In the genomic region with DNA sequence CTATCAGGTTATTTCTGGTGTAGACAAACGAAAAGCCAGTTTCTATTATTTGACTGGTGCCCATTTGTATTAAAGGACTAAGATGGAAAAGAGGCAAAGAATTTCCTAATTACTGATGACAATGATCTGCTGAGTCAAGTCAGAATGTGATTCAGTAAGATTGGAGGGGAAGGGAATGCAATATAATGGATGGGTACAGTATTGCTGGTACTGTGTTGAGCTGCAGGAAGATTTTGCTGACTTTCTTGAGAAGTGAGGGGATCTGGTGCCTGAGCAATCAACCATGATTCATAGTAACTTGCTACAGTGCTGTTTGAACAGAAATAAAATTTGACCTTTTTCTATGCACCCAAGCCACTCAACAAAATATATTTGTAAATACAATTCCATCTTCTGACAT, we compare ENCODE assay signal across 17 cellular contexts.
DNase-seq lines count a peak whose midpoint lies in the region; ATAC-seq and TF ChIP-seq lines count a peak whose summit lies in the region.
"Had no signal": no experiment of that assay in that cellular context is flagged by ENCODE, and none has a peak within 500 bp of the region (broad histone marks: within the 10 kb centered on the region; RNA-seq: fewer than 3 reads in every experiment).

No MANE protein-coding gene starts in this region.

- H3K4me3 ChIP-seq in fibroblast of villous mesenchyme (ENCODE audit: low read depth, low read length): no peak overlapping the region
- H3K4me3 ChIP-seq: BLaER1 treated with 17β-estradiol and CSF1 and Interleukin-3, amounts not matched to agents 10 nM and 100 nM had no signal

- ATAC-seq in SK-N-SH treated with all-trans-retinoic acid at 6 μM for 48 hours: peak; percentile 62
- no peak for ATAC-seq in WTC11
- ATAC-seq: HCT116, Right ventricle myocardium inferior had no signal

- H3K9me3 Mint-ChIP-seq in mesothelial cell of epicardium: no peaks in the 10 kb centered on the region
- no peaks in the 10 kb centered on the region for H3K9me3 Mint-ChIP-seq in WTC11

- H3K4me1 Mint-ChIP-seq in mesothelial cell of epicardium (no peaks in the 10 kb centered on the region), WTC11 (no peaks in the 10 kb centered on the region)

- no peak for TF ChIP-seq CTCF in fibroblast of villous mesenchyme (IDR thresholded peaks at IDR 0.05; ENCODE audit: insufficient read depth, low read depth, low read length)
- no peak for TF ChIP-seq CTCF in mesothelial cell of epicardium (IDR thresholded peaks at IDR 0.05; ENCODE audit: unreplicated experiment)
- no peak for TF ChIP-seq CTCF in WTC11 (IDR thresholded peaks at IDR 0.05)

- no peaks in the 10 kb centered on the region for H3K36me3 Mint-ChIP-seq in mesothelial cell of epicardium
- H3K36me3 Mint-ChIP-seq in WTC11: no peaks in the 10 kb centered on the region

- CTCF ChIA-PET in WTC11 (lab: Charles Lee): interaction anchor here (1.7 kb wide), 1 partner anchor 26 kb away, joined by 5 read pairs; no protein-coding TSS in a partner anchor

- no peak overlapping the region for H3K27ac Mint-ChIP-seq in mesothelial cell of epicardium
- H3K27ac Mint-ChIP-seq in WTC11: no peak overlapping the region

- DNase-seq in NCI-H526 treated with DMSO at 0.1 percent for 48 hours (lab: John Stamatoyannopoulos, UW) (peak; percentile 49), NCI-H526 (lab: John Stamatoyannopoulos, UW) (no peak), fibroblast of villous mesenchyme (ENCODE audit: low read depth) (peak; percentile 45), mesothelial cell of epicardium (ENCODE audit: low spot score in 2 of 2, unreplicated experiment in 2 of 2) (no peak), WTC11 (ENCODE audit: low spot score) (no peak), NCI-H1694 (lab: John Stamatoyannopoulos, UW) (no peak), putamen (ENCODE audit: low spot score) (no peak)
- DNase-seq: MV-4-11; NCI-H1417 treated with DMSO at 0.1 percent for 48 hours; NCI-H2081; NCI-H510A treated with DMSO at 0.1 percent for 48 hours; NK-92 treated with Interleukin-12 subunit alpha and Interleukin-12 subunit beta, amount 100 ng/mL, for 24 hours; OCI-M1 had no signal

- no peaks in the 10 kb centered on the region for H3K27me3 Mint-ChIP-seq in mesothelial cell of epicardium (ENCODE audit: low read depth)
- no peaks in the 10 kb centered on the region; the same call in 1 of the 2 replicates for H3K27me3 Mint-ChIP-seq in WTC11 (ENCODE audit: low read depth)

- H3K4me3 Mint-ChIP-seq in mesothelial cell of epicardium: no peak overlapping the region
- H3K4me3 Mint-ChIP-seq in WTC11: no peak overlapping the region

- POLR2A ChIA-PET in WTC11 (lab: Charles Lee): no interaction called here

TF ChIP-seq in SK-N-SH treated with all-trans-retinoic acid at 6 μM for 48 hours, 23 proteins besides CTCF, POLR2A, EP300 and RAD21:
- no peak for TF ChIP-seq ZFP3 (CRISPR knock-in tag; IDR thresholded peaks at IDR 0.05)
- 0 out of 2 replicates have a peak, but pooled peaks have one; percentile 27 for TF ChIP-seq ISL1 (CRISPR knock-in tag; IDR thresholded peaks at IDR 0.05)
- TF ChIP-seq, protein P1, sequence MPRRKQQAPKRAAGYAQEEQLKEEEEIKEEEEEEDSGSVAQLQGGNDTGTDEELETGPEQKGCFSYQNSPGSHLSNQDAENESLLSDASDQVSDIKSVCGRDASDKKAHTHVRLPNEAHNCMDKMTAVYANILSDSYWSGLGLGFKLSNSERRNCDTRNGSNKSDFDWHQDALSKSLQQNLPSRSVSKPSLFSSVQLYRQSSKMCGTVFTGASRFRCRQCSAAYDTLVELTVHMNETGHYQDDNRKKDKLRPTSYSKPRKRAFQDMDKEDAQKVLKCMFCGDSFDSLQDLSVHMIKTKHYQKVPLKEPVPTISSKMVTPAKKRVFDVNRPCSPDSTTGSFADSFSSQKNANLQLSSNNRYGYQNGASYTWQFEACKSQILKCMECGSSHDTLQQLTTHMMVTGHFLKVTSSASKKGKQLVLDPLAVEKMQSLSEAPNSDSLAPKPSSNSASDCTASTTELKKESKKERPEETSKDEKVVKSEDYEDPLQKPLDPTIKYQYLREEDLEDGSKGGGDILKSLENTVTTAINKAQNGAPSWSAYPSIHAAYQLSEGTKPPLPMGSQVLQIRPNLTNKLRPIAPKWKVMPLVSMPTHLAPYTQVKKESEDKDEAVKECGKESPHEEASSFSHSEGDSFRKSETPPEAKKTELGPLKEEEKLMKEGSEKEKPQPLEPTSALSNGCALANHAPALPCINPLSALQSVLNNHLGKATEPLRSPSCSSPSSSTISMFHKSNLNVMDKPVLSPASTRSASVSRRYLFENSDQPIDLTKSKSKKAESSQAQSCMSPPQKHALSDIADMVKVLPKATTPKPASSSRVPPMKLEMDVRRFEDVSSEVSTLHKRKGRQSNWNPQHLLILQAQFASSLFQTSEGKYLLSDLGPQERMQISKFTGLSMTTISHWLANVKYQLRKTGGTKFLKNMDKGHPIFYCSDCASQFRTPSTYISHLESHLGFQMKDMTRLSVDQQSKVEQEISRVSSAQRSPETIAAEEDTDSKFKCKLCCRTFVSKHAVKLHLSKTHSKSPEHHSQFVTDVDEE (CRISPR knock-in tag; IDR thresholded peaks at IDR 0.05): no peak
- TF ChIP-seq BACH2 (CRISPR knock-in tag; IDR thresholded peaks at IDR 0.05; ENCODE audit: borderline replicate concordance): no peak
- TF ChIP-seq, protein P2, sequence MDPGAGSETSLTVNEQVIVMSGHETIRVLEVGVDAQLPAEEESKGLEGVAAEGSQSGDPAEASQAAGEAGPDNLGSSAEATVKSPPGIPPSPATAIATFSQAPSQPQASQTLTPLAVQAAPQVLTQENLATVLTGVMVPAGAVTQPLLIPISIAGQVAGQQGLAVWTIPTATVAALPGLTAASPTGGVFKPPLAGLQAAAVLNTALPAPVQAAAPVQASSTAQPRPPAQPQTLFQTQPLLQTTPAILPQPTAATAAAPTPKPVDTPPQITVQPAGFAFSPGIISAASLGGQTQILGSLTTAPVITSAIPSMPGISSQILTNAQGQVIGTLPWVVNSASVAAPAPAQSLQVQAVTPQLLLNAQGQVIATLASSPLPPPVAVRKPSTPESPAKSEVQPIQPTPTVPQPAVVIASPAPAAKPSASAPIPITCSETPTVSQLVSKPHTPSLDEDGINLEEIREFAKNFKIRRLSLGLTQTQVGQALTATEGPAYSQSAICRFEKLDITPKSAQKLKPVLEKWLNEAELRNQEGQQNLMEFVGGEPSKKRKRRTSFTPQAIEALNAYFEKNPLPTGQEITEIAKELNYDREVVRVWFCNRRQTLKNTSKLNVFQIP (CRISPR knock-in tag; IDR thresholded peaks at IDR 0.05; ENCODE audit: borderline replicate concordance, low read depth): no peak
- no peak for TF ChIP-seq CSDC2 (CRISPR knock-in tag; IDR thresholded peaks at IDR 0.05)
- no peak for TF ChIP-seq GLIS3 (CRISPR knock-in tag; IDR thresholded peaks at IDR 0.05)

TF ChIP-seq in WTC11, 78 proteins besides CTCF, POLR2A, EP300 and RAD21:
- TF ChIP-seq, protein P3, sequence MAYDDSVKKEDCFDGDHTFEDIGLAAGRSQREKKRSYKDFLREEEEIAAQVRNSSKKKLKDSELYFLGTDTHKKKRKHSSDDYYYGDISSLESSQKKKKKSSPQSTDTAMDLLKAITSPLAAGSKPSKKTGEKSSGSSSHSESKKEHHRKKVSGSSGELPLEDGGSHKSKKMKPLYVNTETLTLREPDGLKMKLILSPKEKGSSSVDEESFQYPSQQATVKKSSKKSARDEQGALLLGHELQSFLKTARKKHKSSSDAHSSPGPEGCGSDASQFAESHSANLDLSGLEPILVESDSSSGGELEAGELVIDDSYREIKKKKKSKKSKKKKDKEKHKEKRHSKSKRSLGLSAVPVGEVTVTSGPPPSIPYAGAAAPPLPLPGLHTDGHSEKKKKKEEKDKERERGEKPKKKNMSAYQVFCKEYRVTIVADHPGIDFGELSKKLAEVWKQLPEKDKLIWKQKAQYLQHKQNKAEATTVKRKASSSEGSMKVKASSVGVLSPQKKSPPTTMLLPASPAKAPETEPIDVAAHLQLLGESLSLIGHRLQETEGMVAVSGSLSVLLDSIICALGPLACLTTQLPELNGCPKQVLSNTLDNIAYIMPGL (CRISPR knock-in tag; IDR thresholded peaks at IDR 0.05): no peak
- TF ChIP-seq, protein P4, sequence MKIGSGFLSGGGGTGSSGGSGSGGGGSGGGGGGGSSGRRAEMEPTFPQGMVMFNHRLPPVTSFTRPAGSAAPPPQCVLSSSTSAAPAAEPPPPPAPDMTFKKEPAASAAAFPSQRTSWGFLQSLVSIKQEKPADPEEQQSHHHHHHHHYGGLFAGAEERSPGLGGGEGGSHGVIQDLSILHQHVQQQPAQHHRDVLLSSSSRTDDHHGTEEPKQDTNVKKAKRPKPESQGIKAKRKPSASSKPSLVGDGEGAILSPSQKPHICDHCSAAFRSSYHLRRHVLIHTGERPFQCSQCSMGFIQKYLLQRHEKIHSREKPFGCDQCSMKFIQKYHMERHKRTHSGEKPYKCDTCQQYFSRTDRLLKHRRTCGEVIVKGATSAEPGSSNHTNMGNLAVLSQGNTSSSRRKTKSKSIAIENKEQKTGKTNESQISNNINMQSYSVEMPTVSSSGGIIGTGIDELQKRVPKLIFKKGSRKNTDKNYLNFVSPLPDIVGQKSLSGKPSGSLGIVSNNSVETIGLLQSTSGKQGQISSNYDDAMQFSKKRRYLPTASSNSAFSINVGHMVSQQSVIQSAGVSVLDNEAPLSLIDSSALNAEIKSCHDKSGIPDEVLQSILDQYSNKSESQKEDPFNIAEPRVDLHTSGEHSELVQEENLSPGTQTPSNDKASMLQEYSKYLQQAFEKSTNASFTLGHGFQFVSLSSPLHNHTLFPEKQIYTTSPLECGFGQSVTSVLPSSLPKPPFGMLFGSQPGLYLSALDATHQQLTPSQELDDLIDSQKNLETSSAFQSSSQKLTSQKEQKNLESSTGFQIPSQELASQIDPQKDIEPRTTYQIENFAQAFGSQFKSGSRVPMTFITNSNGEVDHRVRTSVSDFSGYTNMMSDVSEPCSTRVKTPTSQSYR (CRISPR knock-in tag; IDR thresholded peaks at IDR 0.05): no peak
- TF ChIP-seq FOXK1 (CRISPR knock-in tag; IDR thresholded peaks at IDR 0.05) (no peak), GABPB1 (CRISPR knock-in tag; IDR thresholded peaks at IDR 0.05) (no peak), SP1 (CRISPR knock-in tag; conservative IDR thresholded peaks at IDR 0.05) (no peak), EMX1 (CRISPR knock-in tag; IDR thresholded peaks at IDR 0.05) (no peak)
TF ChIP-seq in WTC11: peak in this region for 0.

Comparison
In these comparisons a context has a peak if more than half of its experiments do, and no peak if none do; other contexts are left out.
1. DNase-seq: peak in NCI-H526 treated with DMSO at 0.1 percent for 48 hours (single experiment) and fibroblast of villous mesenchyme (single experiment); none in NCI-H526 (0 of 2), mesothelial cell of epicardium (0 of 2), WTC11 (single experiment), NCI-H1694 (single experiment) and putamen (single experiment).